In the genomic region with DNA sequence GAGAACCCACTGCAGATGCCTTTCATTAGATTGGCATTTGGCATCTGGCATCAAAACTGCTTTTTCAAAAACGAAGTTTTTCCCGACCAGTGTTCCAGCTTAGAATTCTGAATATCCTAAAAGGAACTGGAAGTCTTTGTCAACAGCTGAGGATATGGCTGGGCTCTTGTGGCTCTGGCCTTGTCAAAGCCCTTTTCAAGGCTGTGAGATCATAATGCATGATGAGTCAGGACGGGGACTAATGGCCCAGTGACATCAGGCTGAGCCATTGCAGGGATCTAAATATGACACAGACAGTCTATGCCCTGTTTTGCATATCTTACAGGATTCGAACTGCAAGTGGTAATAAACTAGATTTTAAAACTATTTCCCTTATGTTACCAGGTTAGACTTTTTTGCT, we compare ENCODE assay signal across 10 cellular contexts.
DNase-seq lines count a peak whose midpoint lies in the region; ATAC-seq and TF ChIP-seq lines count a peak whose summit lies in the region.
"Had no signal": no experiment of that assay in that cellular context is flagged by ENCODE, and none has a peak within 500 bp of the region (broad histone marks: within the 10 kb centered on the region; RNA-seq: fewer than 3 reads in every experiment).

No MANE protein-coding gene starts in this region.

- no peak overlapping the region for H2BK5ac ChIP-seq in H9 (ENCODE audit: insufficient read length, low read length)

- no peak overlapping the region for H3T11ph ChIP-seq in H9 (ENCODE audit: low read length)

- peak; percentile 41 for DNase-seq in A673 (ENCODE audit: low spot score)
- DNase-seq in GM03348 (ENCODE audit: low spot score), result peak; percentile 18
- DNase-seq in adipocyte (ENCODE audit: low read depth), result peak; percentile 47
- DNase-seq in kidney glomerular epithelial cell (lab: John Stamatoyannopoulos, UW), result peak; percentile 13
- no peak for DNase-seq in omental fat pad (ENCODE audit: low spot score)
- DNase-seq in H9, result no peak
- DNase-seq in NCI-H146 (lab: John Stamatoyannopoulos, UW), result no peak
- DNase-seq: esophagus squamous epithelium had no signal

- peaks cover 1% of the 10 kb centered on the region; the same call in 1 of the 2 replicates for H3K27me3 Mint-ChIP-seq in H9 (ENCODE audit: low read depth)

- H3K9me3 ChIP-seq in A673 (ENCODE audit: low read depth, low read length, poor library complexity, severe bottlenecking) (no peaks in the 10 kb centered on the region), adipocyte (ENCODE audit: control insufficient read depth, low read length) (no peaks in the 10 kb centered on the region), H9 (ENCODE audit: control insufficient read depth, low read depth, low read length) (no peaks in the 10 kb centered on the region)
- H3K9me3 ChIP-seq: esophagus squamous epithelium had no signal

- no peak overlapping the region for H4K91ac ChIP-seq in H9 (ENCODE audit: insufficient read length, low read depth, low read length)

- no peak overlapping the region for H2BK12ac ChIP-seq in H9 (ENCODE audit: insufficient read length, low read depth, low read length)

- no peak overlapping the region for H3K18ac ChIP-seq in H9 (ENCODE audit: insufficient read length, low read depth, low read length)

- TF ChIP-seq CTCF in A673 (conservative IDR thresholded peaks at IDR 0.05; ENCODE audit: low read depth, low read length), result no peak
- TF ChIP-seq CTCF in omental fat pad (IDR thresholded peaks at IDR 0.05), result no peak
- no peak for TF ChIP-seq CTCF in H9 (conservative IDR thresholded peaks at IDR 0.05)

- H3K27ac Mint-ChIP-seq in H9, result no peak overlapping the region
- H3K27ac Mint-ChIP-seq: nephron had no signal

- no peaks in the 10 kb centered on the region for H4K20me1 ChIP-seq in H9 (ENCODE audit: control insufficient read depth, insufficient read depth, insufficient read length)

- BruUV-seq in A673 (replicated peaks; lab: Mats Ljungman, UMichigan), result no TSS peak

- H3K4me3 ChIP-seq in A673 (ENCODE audit: low read depth, low read length, poor library complexity, severe bottlenecking) (no peak overlapping the region), adipocyte (ENCODE audit: low read length) (no peak overlapping the region)
- H3K4me3 ChIP-seq: esophagus squamous epithelium had no signal

- whole genome bisulfite sequencing in H9 (ENCODE audit: extremely low coverage, insufficient read length, low lambda C conversion rate), result no CpG with 5 or more reads among the region's 4 CpGs

- no peak overlapping the region for H2AK5ac ChIP-seq in H9 (ENCODE audit: insufficient read length, low read length)

- H2BK20ac ChIP-seq in H9 (ENCODE audit: low read depth, low read length, poor library complexity, severe bottlenecking), result no peak overlapping the region

- no peak overlapping the region for H3K4ac ChIP-seq in H9 (ENCODE audit: low read depth, low read length)

- H3K36me3 ChIP-seq in A673 (ENCODE audit: insufficient read depth, low read length, poor library complexity, severe bottlenecking) (no peaks in the 10 kb centered on the region), adipocyte (ENCODE audit: control insufficient read depth, insufficient read depth, low read length, severe bottlenecking) (no peaks in the 10 kb centered on the region)
- H3K36me3 ChIP-seq: esophagus squamous epithelium had no signal

- H3K4me1 Mint-ChIP-seq in H9, result peaks cover 5 to 6% of the 10 kb centered on the region in 2 experiments; a peak in 3 of 4 replicates
- H3K4me1 Mint-ChIP-seq: nephron had no signal

- H3K9me3 Mint-ChIP-seq in H9, result no peaks in the 10 kb centered on the region
- H3K9me3 Mint-ChIP-seq: nephron had no signal

- peaks cover 0 to 2% (median 0%) of the 10 kb centered on the region in 3 experiments; a peak in 1 of 7 replicates for H3K36me3 Mint-ChIP-seq in H9 (ENCODE audit: insufficient read depth in 1 of 3, low read depth in 3 of 3)

- no peaks in the 10 kb centered on the region for H3K23me2 ChIP-seq in H9 (ENCODE audit: insufficient read length, low read depth, low read length, poor library complexity, severe bottlenecking)

- no peak overlapping the region for H3K4me2 ChIP-seq in H9 (ENCODE audit: insufficient read depth, insufficient read length, low read length)

- no peak overlapping the region for H4K5ac ChIP-seq in H9 (ENCODE audit: insufficient read length, low read depth, low read length)

- no peak overlapping the region for H3K14ac ChIP-seq in H9 (ENCODE audit: insufficient read depth, low read length)

- POLR2A ChIA-PET in A673 (lab: Charles Lee; ENCODE audit: low non-redundant PET), result no interaction called here

- no peak overlapping the region for H2BK120ac ChIP-seq in H9 (ENCODE audit: low read depth, low read length, poor library complexity, severe bottlenecking)

- no peak overlapping the region for H2AFZ ChIP-seq in H9 (ENCODE audit: low read length)

- H3K27me3 ChIP-seq in A673 (replicated peaks; ENCODE audit: insufficient read depth, low read depth, low read length, poor library complexity), result no peaks in the 10 kb centered on the region
- no peaks in the 10 kb centered on the region for H3K27me3 ChIP-seq in adipocyte (replicated peaks; ENCODE audit: control insufficient read depth, insufficient read depth, low read length)
- no peaks in the 10 kb centered on the region for H3K27me3 ChIP-seq in H9 (ENCODE audit: insufficient read depth, low read length)
- H3K27me3 ChIP-seq: esophagus squamous epithelium had no signal

- ATAC-seq in omental fat pad (ENCODE audit: low FRiP score) (no peak), GM21786 (IDR thresholded peaks at IDR 0.05; ENCODE audit: unreplicated experiment) (no peak)

- no peaks in the 10 kb centered on the region for H3K79me1 ChIP-seq in H9 (ENCODE audit: insufficient read depth, low read depth, low read length, poor library complexity, severe bottlenecking)

- H3K56ac ChIP-seq in H9 (ENCODE audit: insufficient read length, low read depth, low read length), result no peak overlapping the region

- H4K8ac ChIP-seq in H9 (replicated peaks; ENCODE audit: insufficient read length, low read depth, low read length), result no peak overlapping the region

- H3K23ac ChIP-seq in H9 (ENCODE audit: insufficient read length, low read depth, low read length), result no peak overlapping the region

- H3K4me1 ChIP-seq in A673 (ENCODE audit: insufficient read depth, low read length, poor library complexity, severe bottlenecking) (no peaks in the 10 kb centered on the region), adipocyte (ENCODE audit: control insufficient read depth, insufficient read depth, low read length) (no peaks in the 10 kb centered on the region), H9 (ENCODE audit: insufficient read depth, low read length) (no peaks in the 10 kb centered on the region)
- H3K4me1 ChIP-seq: esophagus squamous epithelium had no signal

- H2BK15ac ChIP-seq in H9 (ENCODE audit: low read depth, low read length), result no peak overlapping the region

- intact Hi-C loops in A673 (cut with micrococcal nuclease; ENCODE audit: unreplicated experiment), result no loop called here

- H3K27ac ChIP-seq in A673 (ENCODE audit: low read depth, low read length, poor library complexity, severe bottlenecking) (no peak overlapping the region), H9 (ENCODE audit: insufficient read length, low read depth, low read length) (no peak overlapping the region)
- H3K27ac ChIP-seq: esophagus squamous epithelium had no signal

- no peak overlapping the region for H3K4me3 Mint-ChIP-seq in H9
- H3K4me3 Mint-ChIP-seq: nephron had no signal

- no peaks in the 10 kb centered on the region for H3K79me2 ChIP-seq in H9 (ENCODE audit: insufficient read depth, low read length)

- H3K9ac ChIP-seq in adipocyte (ENCODE audit: low read length), result no peak overlapping the region
- no peak overlapping the region for H3K9ac ChIP-seq in H9 (ENCODE audit: extremely low read depth, insufficient read length, low read length)

- CTCF ChIA-PET in A673 (lab: Charles Lee), result no interaction called here

Comparison
In these comparisons a context has a peak if more than half of its experiments do, and no peak if none do; other contexts are left out.
1. DNase-seq: peak in A673 (single experiment), GM03348 (single experiment), adipocyte (single experiment) and kidney glomerular epithelial cell (single experiment); none in omental fat pad (single experiment), H9 (single experiment) and NCI-H146 (single experiment).